ENCODE assay signal across 18 cellular contexts in the genomic region with DNA sequence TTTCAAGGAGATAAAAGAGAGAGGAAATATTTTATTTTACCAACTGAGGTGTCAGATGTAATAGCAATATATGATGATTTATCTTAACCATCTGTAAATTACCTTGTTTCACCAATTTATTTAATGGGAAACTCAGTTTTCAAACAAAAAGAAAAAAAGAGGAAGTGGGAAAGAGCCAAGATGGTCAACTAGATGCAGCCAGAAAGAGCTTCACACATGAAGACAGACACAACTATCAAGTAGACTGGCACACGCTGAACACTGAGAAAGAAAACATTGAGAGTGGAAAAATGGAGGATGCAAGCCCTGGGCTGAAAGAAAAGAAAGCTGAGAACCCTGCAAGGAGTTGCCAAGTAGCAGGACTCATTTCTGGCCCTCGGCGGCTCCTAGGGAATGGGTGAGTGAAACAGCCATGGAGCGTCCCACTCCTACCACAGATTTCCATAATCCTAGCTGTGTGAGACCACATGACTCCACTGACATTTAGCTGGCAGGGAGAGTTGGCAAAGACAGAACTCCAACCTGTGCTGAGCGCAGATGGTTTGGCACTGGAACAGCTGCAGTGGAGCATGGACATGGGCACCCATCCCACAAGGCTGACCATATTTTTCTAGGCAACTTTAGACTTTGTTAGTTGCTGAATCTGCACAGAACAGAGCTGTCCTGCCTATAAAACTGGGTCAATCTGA.
A peak's percentile ranks its signal among the peaks of the same experiment; 100 is the strongest.
DNase-seq lines count a peak whose midpoint lies in the region; ATAC-seq, FAIRE-seq and TF ChIP-seq lines count a peak whose summit lies in the region.
"Had no signal": no experiment of that assay in that cellular context is flagged by ENCODE, and none has a peak within 500 bp of the region (broad histone marks: within the 10 kb centered on the region; RNA-seq: fewer than 3 reads in every experiment).

No MANE protein-coding gene starts in this region.

- TF ChIP-seq EP300 in GM12878 (IDR thresholded peaks at IDR 0.05; ENCODE audit: borderline replicate concordance in 1 of 2, control insufficient read depth in 1 of 2, low read depth in 2 of 2, low read length in 2 of 2) = no peak

- H3K27ac ChIP-seq in GM12878 (ENCODE audit: control insufficient read depth, insufficient read depth) = no peak overlapping the region
- H3K27ac ChIP-seq: RWPE1 had no signal

- no peak overlapping the region for H2AFZ ChIP-seq in GM12878 (ENCODE audit: control insufficient read depth, low read depth, low read length)

- H3K4me2 ChIP-seq in GM12878 (ENCODE audit: control insufficient read depth, insufficient read depth) = no peak overlapping the region

- no peak for TF ChIP-seq CTCF in GM12878 (IDR thresholded peaks at IDR 0.05 in 2 of 3, conservative IDR thresholded peaks at IDR 0.05 in 1 of 3; ENCODE audit: control insufficient read depth in 2 of 3, extremely low read depth in 1 of 3, insufficient read depth in 1 of 3, low read depth in 3 of 3, low read length in 3 of 3)

- no peak for TF ChIP-seq RAD21 in GM12878 (IDR thresholded peaks at IDR 0.05; ENCODE audit: insufficient read depth, low read depth, low read length)

- no peak overlapping the region for H3K9ac ChIP-seq in GM12878 (ENCODE audit: control insufficient read depth, insufficient read depth, low read length)

- no peaks in the 10 kb centered on the region for H4K20me1 ChIP-seq in GM12878 (ENCODE audit: control insufficient read depth, insufficient read depth)

- ATAC-seq in GM12878 = peak; percentile 57
- ATAC-seq in GM19395 (IDR thresholded peaks at IDR 0.05; ENCODE audit: unreplicated experiment) = no peak
- no peak for ATAC-seq in GM21528 (IDR thresholded peaks at IDR 0.05; ENCODE audit: low FRiP score, unreplicated experiment)

- no peaks in the 10 kb centered on the region for H3K27me3 ChIP-seq in GM12878 (replicated peaks in 1 of 2; ENCODE audit: control insufficient read depth in 2 of 2, insufficient read depth in 2 of 2, low read length in 1 of 2)

- no peaks in the 10 kb centered on the region; the same call in 2 of the 3 replicates for H3K9me3 ChIP-seq in GM12878 (replicated peaks; ENCODE audit: control insufficient read depth, insufficient read depth, low read length)

- POLR2A ChIA-PET in GM12878 (lab: Charles Lee) = no interaction called here

- CTCF ChIA-PET in GM12878 (lab: Yijun Ruan, JAX) = no interaction called here

- FAIRE-seq in GM12878 (lab: Jason Lieb, UNC) = no peak
- FAIRE-seq: H1 had no signal

- in situ Hi-C loops in G401 (cut with HindIII; ENCODE audit: low sequenced_read_pairs) = no loop called here
- in situ Hi-C loops in GM12878 (cut with MboI) = no loop called here

- no peaks in the 10 kb centered on the region for H3K4me1 ChIP-seq in GM12878 (ENCODE audit: control insufficient read depth, insufficient read depth, low read length)

- H3K4me3 ChIP-seq in GM12878 = no peak overlapping the region

- WGBS in GM12878 (ENCODE audit: insufficient coverage, insufficient replicate concordance, low lambda C conversion rate, missing lambda C conversion rate) = 70% methylated on average over 5 of the region's 5 CpGs

- SMC1A ChIA-PET in GM12878 (lab: Charles Lee; ENCODE audit: uncharacterized antibody, unreplicated experiment) = interaction anchor here (0.6 kb wide), 1 partner anchor 322 kb away, joined by 3 read pairs; no protein-coding TSS in a partner anchor

- no TSS peak for BruUV-seq in GM12878 (replicated peaks; lab: Mats Ljungman, UMichigan)

- intact Hi-C loops in GM12878 (cut with micrococcal nuclease; ENCODE audit: unreplicated experiment) = no loop called here

- RAD21 ChIA-PET in GM12878 (lab: Charles Lee; ENCODE audit: unreplicated experiment) = no interaction called here

- no peak for TF ChIP-seq POLR2A in GM12878 (IDR thresholded peaks at IDR 0.05; ENCODE audit: low read depth, low read length)

- peak; percentile 82 for DNase-seq in G401 (ENCODE audit: low spot score)
- DNase-seq in MV-4-11 (lab: John Stamatoyannopoulos, UW) = peak; percentile 62
- no peak for DNase-seq in GM12878 (ENCODE audit: low read depth, low spot score)
- DNase-seq in myocyte (ENCODE audit: low read depth) = peak; percentile 23
- DNase-seq in Ammon's horn (ENCODE audit: low spot score) = no peak
- DNase-seq in NCI-H2107 treated with DMSO at 0.1 percent for 48 hours (lab: John Stamatoyannopoulos, UW; ENCODE audit: unreplicated experiment) = no peak
- DNase-seq: ACHN; CD4-positive, alpha-beta T cell; DMS79; Karpas-422; NCI-H1436; NCI-H2029 treated with DMSO at 0.1 percent for 48 hours; NCI-H226; NCI-H524 treated with DMSO at 0.1 percent for 48 hours had no signal

- H3K36me3 ChIP-seq in GM12878 (ENCODE audit: control insufficient read depth in 2 of 2, insufficient read depth in 2 of 2, low read length in 1 of 2) = no peaks in the 10 kb centered on the region

- H3K79me2 ChIP-seq in GM12878 (ENCODE audit: control insufficient read depth, insufficient read depth, low read length) = no peaks in the 10 kb centered on the region

TF ChIP-seq in GM12878, 131 proteins besides CTCF, POLR2A, EP300 and RAD21:
- TF ChIP-seq SPI1 (IDR thresholded peaks at IDR 0.05; ENCODE audit: borderline replicate concordance, insufficient read depth, low read depth, low read length) = peak; percentile 89
- no peak for TF ChIP-seq RCOR1 (conservative IDR thresholded peaks at IDR 0.05; ENCODE audit: low read depth, low read length)
- TF ChIP-seq SREBF2 (IDR thresholded peaks at IDR 0.05; ENCODE audit: low read length) = no peak
- no peak for TF ChIP-seq ZNF384 (IDR thresholded peaks at IDR 0.05; ENCODE audit: borderline replicate concordance, low read depth, low read length)

Comparison
In these comparisons a context has a peak if more than half of its experiments do, and no peak if none do; other contexts are left out.
1. DNase-seq: peak in G401 (single experiment), MV-4-11 (single experiment) and myocyte (single experiment); none in GM12878 (single experiment), Ammon's horn (single experiment) and NCI-H2107 treated with DMSO at 0.1 percent for 48 hours (single experiment).